1 cellular context compared by ENCODE assay signal in genomic region chr1:57109247-57109646, GRCh38.
TF ChIP-seq lines count a peak whose summit lies in the region.

No MANE protein-coding gene starts in this region.

TF ChIP-seq in IMR-90, 13 proteins besides CTCF, POLR2A, EP300 and RAD21 (continued from another document):
- TF ChIP-seq USF2 (IDR thresholded peaks at IDR 0.05; ENCODE audit: low read depth, low read length) (no peak), CEBPB (IDR thresholded peaks at IDR 0.05; ENCODE audit: low read depth, low read length) (no peak)
TF ChIP-seq in IMR-90: peak in this region for 0.
